Comparison of ENCODE assay signal across 8 cellular contexts in genomic region chr13:48233097-48233885, GRCh38. TPM values are rescaled to one million over a fixed set of nuclear protein-coding genes. Genes with fewer than 3 reads are reported as not detected.
A peak's percentile ranks its signal among the peaks of the same experiment; 100 is the strongest.
DNase-seq lines count a peak whose midpoint lies in the region; ATAC-seq and TF ChIP-seq lines count a peak whose summit lies in the region.

Gene ITM2B (plus strand): TSS chr13:48233206. CDS start chr13:48233361, 155 bp downstream.

- H3K27me3 Mint-ChIP-seq in chondrocyte (ENCODE audit: low read depth) = no peaks in the 10 kb centered on the region

- peak within 1 kb of the TSS; percentile 98 for H3K27ac Mint-ChIP-seq in chondrocyte (ENCODE audit: unreplicated experiment)

- DNase-seq in NCI-H187 (lab: John Stamatoyannopoulos, UW) (peak; percentile 16 to 46), NCI-H187 treated with DMSO at 0.1 percent for 48 hours (lab: John Stamatoyannopoulos, UW) (no peak), NCI-H2171 treated with DMSO at 0.1 percent for 48 hours (lab: John Stamatoyannopoulos, UW) (peak; percentile 74), chondrocyte (ENCODE audit: low spot score) (no peak), kidney tubule cell (ENCODE audit: low spot score) (peak; percentile 83)
- DNase-seq in stimulated activated CD4-positive, alpha-beta T cell treated with anti-CD3 and anti-CD28 coated beads, Interleukin-1b, Interleukin-23, amount 100 ng/mL, for 4 hours (ENCODE audit: low read depth in 2 of 2) = peak; percentile 33 to 59

- peaks cover 51% of the 10 kb centered on the region for H3K4me1 Mint-ChIP-seq in chondrocyte (ENCODE audit: low read depth)

- TF ChIP-seq CTCF in chondrocyte (IDR thresholded peaks at IDR 0.05) = peak; percentile 77

- ATAC-seq in HG02840 (IDR thresholded peaks at IDR 0.05; ENCODE audit: low FRiP score, unreplicated experiment) = peak; percentile 53
- peak; percentile 58 to 72 for ATAC-seq in activated CD4-positive, CD25-positive, alpha-beta regulatory T cell treated with anti-CD3 and anti-CD28 coated beads, Interleukin-2, amount 50 U/mL, for 24 hours

- H3K36me3 Mint-ChIP-seq in chondrocyte (ENCODE audit: low read depth) = no peaks in the 10 kb centered on the region

- peak within 1 kb of the TSS; percentile 91 for H3K4me3 Mint-ChIP-seq in chondrocyte (ENCODE audit: unreplicated experiment)

- no peaks in the 10 kb centered on the region for H3K9me3 Mint-ChIP-seq in chondrocyte (ENCODE audit: low read depth)

RNA-seq across cellular contexts. Expression of gene ITM2B, which starts in this region (rescaled TPM):
- 339 to 450 TPM (median 350 TPM) in 3 replicates for total RNA-seq in chondrocyte

Comparison
In these comparisons a context has a peak if more than half of its experiments do, and no peak if none do; other contexts are left out.
1. DNase-seq: peak in NCI-H187 (2 of 2), NCI-H2171 treated with DMSO at 0.1 percent for 48 hours (single experiment), kidney tubule cell (single experiment) and stimulated activated CD4-positive, alpha-beta T cell treated with anti-CD3 and anti-CD28 coated beads, Interleukin-1b, Interleukin-23, amount 100 ng/mL, for 4 hours (2 of 2); none in NCI-H187 treated with DMSO at 0.1 percent for 48 hours (single experiment) and chondrocyte (single experiment).